In genomic region chr12:109994262-109995175, GRCh38 we compare ENCODE assay signal across 8 cellular contexts. TPM values are rescaled to one million over a fixed set of nuclear protein-coding genes. Genes with fewer than 3 reads are reported as not detected.
DNase-seq lines count a peak whose midpoint lies in the region; ATAC-seq and TF ChIP-seq lines count a peak whose summit lies in the region.

No MANE protein-coding gene starts in this region.

- H3K4me2 ChIP-seq in KMS-11, result peak overlapping the region; percentile 73
- H3K4me2 ChIP-seq in mesenchymal stem cell (ENCODE audit: low read length, poor library complexity, severe bottlenecking), result peak overlapping the region; percentile 99

- POLR2A ChIA-PET in AG04450 (lab: Yijun Ruan, JAX), result no interaction called here

- no peak overlapping the region for H2BK12ac ChIP-seq in mesenchymal stem cell (ENCODE audit: low read length in 2 of 2)

- ATAC-seq in HG03521 (IDR thresholded peaks at IDR 0.05; ENCODE audit: unreplicated experiment), result no peak
- no peak for ATAC-seq in GM18861 (IDR thresholded peaks at IDR 0.05; ENCODE audit: unreplicated experiment)

- H3K79me2 ChIP-seq in KMS-11 (ENCODE audit: insufficient read depth, low read depth), result peaks cover 22% of the 10 kb centered on the region; the same call in 1 of the 2 replicates

- H3K27ac ChIP-seq in AG04450 (ENCODE audit: low read depth, low read length) (no peak overlapping the region), KMS-11 (no peak overlapping the region), mesenchymal stem cell (ENCODE audit: low read length, poor library complexity, severe bottlenecking) (no peak overlapping the region), substantia nigra (ENCODE audit: low read depth, low read length, poor library complexity, severe bottlenecking) (no peak overlapping the region)

- no peak overlapping the region for H2BK5ac ChIP-seq in mesenchymal stem cell (ENCODE audit: low read depth, low read length, poor library complexity, severe bottlenecking)

- H4K8ac ChIP-seq in mesenchymal stem cell (ENCODE audit: low read length), result no peak overlapping the region

- WGBS in mesenchymal stem cell, result 66% methylated on average over 6 of the region's 8 CpGs

- H3K9me3 ChIP-seq in AG04450 (ENCODE audit: control insufficient read depth, insufficient read depth, low read length) (no peaks in the 10 kb centered on the region), adipocyte (ENCODE audit: control insufficient read depth, low read length) (no peaks in the 10 kb centered on the region), mesenchymal stem cell (ENCODE audit: control insufficient read depth, low read length) (no peaks in the 10 kb centered on the region)

- H3K18ac ChIP-seq in mesenchymal stem cell (ENCODE audit: low read depth in 1 of 2, low read length in 2 of 2), result no peak overlapping the region

- no peak overlapping the region for H2BK15ac ChIP-seq in mesenchymal stem cell (ENCODE audit: low read depth, poor library complexity, severe bottlenecking)

- no peak overlapping the region for H4K91ac ChIP-seq in mesenchymal stem cell (ENCODE audit: low read length)

- peaks cover 3% of the 10 kb centered on the region for H3K4me1 ChIP-seq in KMS-11 (ENCODE audit: low read depth, poor library complexity, severe bottlenecking)
- H3K4me1 ChIP-seq in adipocyte (ENCODE audit: control insufficient read depth, insufficient read depth, low read length), result peaks cover 25% of the 10 kb centered on the region
- peaks cover 2% of the 10 kb centered on the region for H3K4me1 ChIP-seq in mesenchymal stem cell (ENCODE audit: control insufficient read depth, insufficient read depth, low read depth, low read length)

- H3K4ac ChIP-seq in mesenchymal stem cell (ENCODE audit: low read depth in 1 of 2, low read length in 2 of 2), result no peak overlapping the region

- peaks cover 18% of the 10 kb centered on the region for H3K79me1 ChIP-seq in mesenchymal stem cell (replicated peaks; ENCODE audit: low read length, poor library complexity, severe bottlenecking)

- no peak for DNase-seq in AG04450 (ENCODE audit: low read depth, low spot score)
- no peak for DNase-seq in adipocyte (ENCODE audit: low read depth)
- no peak for DNase-seq in mesenchymal stem cell
- DNase-seq in substantia nigra (lab: John Stamatoyannopoulos, UW), result no peak
- no peak for DNase-seq in amniotic stem cell (lab: John Stamatoyannopoulos, UW)

- CTCF ChIA-PET in AG04450 (lab: Charles Lee), result interaction anchor here (0.7 to 1.1 kb wide), 2 partner anchors 437 kb away, joined by 3 read pairs; no protein-coding TSS in a partner anchor

- H3K14ac ChIP-seq in mesenchymal stem cell (ENCODE audit: low read length in 2 of 2), result no peak overlapping the region

- H2AK5ac ChIP-seq in mesenchymal stem cell (ENCODE audit: low read length, severe bottlenecking), result peak overlapping the region; percentile 42

- peak overlapping the region; percentile 90 for H3K4me3 ChIP-seq in AG04450 (ENCODE audit: low read depth, low read length)
- H3K4me3 ChIP-seq in KMS-11 (IDR thresholded peaks at IDR 0.05; ENCODE audit: insufficient read depth, low read depth, low read length), result no peak overlapping the region
- H3K4me3 ChIP-seq in adipocyte (ENCODE audit: low read length), result peak overlapping the region; percentile 90
- peak overlapping the region in 1 of 2 experiments; percentile 94 for H3K4me3 ChIP-seq in mesenchymal stem cell (ENCODE audit: insufficient read depth in 1 of 2, low read depth in 1 of 2, low read length in 2 of 2)

- H3K36me3 ChIP-seq in KMS-11 (ENCODE audit: insufficient read depth), result no peaks in the 10 kb centered on the region
- peaks cover 16% of the 10 kb centered on the region for H3K36me3 ChIP-seq in adipocyte (ENCODE audit: control insufficient read depth, insufficient read depth, low read length, severe bottlenecking)
- H3K36me3 ChIP-seq in mesenchymal stem cell (ENCODE audit: control insufficient read depth in 1 of 2, insufficient read depth in 2 of 2, low read depth in 1 of 2, low read length in 2 of 2), result peaks cover 0 to 21% of the 10 kb centered on the region in 2 experiments

- TF ChIP-seq CTCF in AG04450 (IDR thresholded peaks at IDR 0.05; ENCODE audit: low read depth, low read length), result no peak
- TF ChIP-seq CTCF in KMS-11 (conservative IDR thresholded peaks at IDR 0.05; ENCODE audit: low read depth, low read length), result no peak

- H3K23ac ChIP-seq in mesenchymal stem cell (ENCODE audit: low read length in 2 of 2), result no peak overlapping the region

- H3K9ac ChIP-seq in KMS-11, result no peak overlapping the region
- peak overlapping the region; percentile 97 for H3K9ac ChIP-seq in adipocyte (ENCODE audit: low read length)
- peak overlapping the region; percentile 89 for H3K9ac ChIP-seq in mesenchymal stem cell (ENCODE audit: low read length)

- no peak overlapping the region for H2BK120ac ChIP-seq in mesenchymal stem cell (ENCODE audit: low read depth, low read length)

- H4K20me1 ChIP-seq in KMS-11 (ENCODE audit: insufficient read depth), result no peaks in the 10 kb centered on the region

- no peak overlapping the region for H2AFZ ChIP-seq in KMS-11 (ENCODE audit: low read depth)
- no peak overlapping the region for H2AFZ ChIP-seq in mesenchymal stem cell (ENCODE audit: low read depth, low read length)

- no peaks in the 10 kb centered on the region for H3K27me3 ChIP-seq in AG04450 (ENCODE audit: control insufficient read depth, insufficient read depth, low read length)
- no peaks in the 10 kb centered on the region for H3K27me3 ChIP-seq in KMS-11 (ENCODE audit: insufficient read depth, low read depth)
- no peaks in the 10 kb centered on the region for H3K27me3 ChIP-seq in adipocyte (replicated peaks; ENCODE audit: control insufficient read depth, insufficient read depth, low read length)
- H3K27me3 ChIP-seq in mesenchymal stem cell (ENCODE audit: control insufficient read depth in 1 of 2, insufficient read depth in 1 of 2, low read length in 2 of 2), result no peaks in the 10 kb centered on the region

RNA-seq across cellular contexts. Expression of gene GIT2, which starts 1.6 kb away (rescaled TPM):
- 57.9 and 62.0 TPM in 2 replicates for polyA plus RNA-seq in AG04450 (2011; rRNA removed)
- 69.9 and 70.6 TPM in 2 replicates for polyA minus RNA-seq in AG04450 (2011; rRNA and poly(A)+ RNA removed)
- polyA plus RNA-seq in mesenchymal stem cell (2013, experiment 1 of 2), result 25.2 TPM
- 24.1 TPM for polyA plus RNA-seq in mesenchymal stem cell (2013, experiment 2 of 2)

RNA-seq across cellular contexts. Expression of gene ANKRD13A, which starts 4.7 kb away (rescaled TPM):
- 202 and 246 TPM in 2 replicates for polyA plus RNA-seq in AG04450 (2011; rRNA removed)
- 206 and 257 TPM in 2 replicates for polyA minus RNA-seq in AG04450 (2011; rRNA and poly(A)+ RNA removed)
- 17.6 TPM for polyA plus RNA-seq in mesenchymal stem cell (2013, experiment 1 of 2)
- polyA plus RNA-seq in mesenchymal stem cell (2013, experiment 2 of 2), result 18.0 TPM

RNA-seq across cellular contexts. Expression of gene C12orf76, which starts 53.8 kb away (rescaled TPM):
- 9.2 and 11.4 TPM in 2 replicates for polyA plus RNA-seq in AG04450 (2011; rRNA removed)
- 4.6 and 4.9 TPM in 2 replicates for polyA minus RNA-seq in AG04450 (2011; rRNA and poly(A)+ RNA removed)
- polyA plus RNA-seq in mesenchymal stem cell (2013, experiment 1 of 2), result 10.6 TPM
- 10.7 TPM for polyA plus RNA-seq in mesenchymal stem cell (2013, experiment 2 of 2)
